38 cellular contexts compared by ENCODE assay signal in the genomic region with DNA sequence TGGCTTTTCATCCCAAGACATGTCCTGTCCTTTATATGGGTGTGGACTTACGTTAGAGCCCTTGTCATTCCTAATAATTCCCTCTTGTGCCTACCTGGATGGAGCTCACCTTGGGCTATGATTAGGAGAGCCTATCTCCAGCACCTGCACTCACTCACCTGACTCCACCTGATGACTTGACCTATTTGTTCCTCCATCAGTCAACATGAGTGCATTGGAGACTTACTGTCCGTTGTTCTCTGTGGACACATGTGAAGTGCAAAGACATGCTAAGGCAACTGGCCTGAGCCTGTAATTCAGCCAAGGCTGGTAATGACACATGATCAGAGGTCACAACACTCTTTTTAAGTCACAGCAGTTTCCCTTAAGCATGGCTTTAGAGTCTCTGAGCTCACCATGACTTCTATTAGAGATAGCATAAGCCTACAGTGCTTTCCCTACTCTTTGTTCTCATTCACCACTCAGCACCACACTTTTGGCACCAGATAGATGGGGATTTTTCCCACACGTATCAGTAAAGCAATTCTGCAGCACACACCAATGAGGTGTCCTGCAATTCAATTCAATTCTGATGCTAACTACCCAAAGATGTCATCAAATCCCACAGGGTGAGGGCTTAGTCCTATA. TPM values are rescaled to one million over a fixed set of nuclear protein-coding genes. Genes with fewer than 3 reads are reported as not detected.
"Had no signal": no experiment of that assay in that cellular context is flagged by ENCODE, and none has a peak within 500 bp of the region (broad histone marks: within the 10 kb centered on the region; RNA-seq: fewer than 3 reads in every experiment).

No MANE protein-coding gene starts in this region.

- H3K27ac ChIP-seq: KMS-11 had no signal

- H3K27me3 ChIP-seq: MG63 had no signal

- H3K9me3 ChIP-seq: MG63 had no signal

- H3K4me3 ChIP-seq: MG63 had no signal

- DNase-seq: Karpas-422, Kasumi-1, KG1, MG63, MM.1S, MV-4-11, NCI-H1048, NCI-H1092, NCI-H1092 treated with DMSO at 0.1 percent for 48 hours, NCI-H1105, NCI-H1105 treated with DMSO at 0.1 percent for 48 hours, NCI-H1417, NCI-H1417 treated with DMSO at 0.1 percent for 48 hours, NCI-H1436, NCI-H1436 treated with DMSO at 0.1 percent for 48 hours, NCI-H146, NCI-H1694, NCI-H1694 treated with DMSO at 0.1 percent for 48 hours, NCI-H187, NCI-H187 treated with DMSO at 0.1 percent for 48 hours, NCI-H1930, NCI-H2029, NCI-H2029 treated with DMSO at 0.1 percent for 48 hours, NCI-H2081, NCI-H2081 treated with DMSO at 0.1 percent for 48 hours, NCI-H2107, NCI-H2171, NCI-H2171 treated with DMSO at 0.1 percent for 48 hours, NCI-H2227 treated with DMSO at 0.1 percent for 48 hours, NCI-H226, NCI-H345, NCI-H446, NCI-H446 treated with DMSO at 0.1 percent for 48 hours, NCI-H510A had no signal

- H3K36me3 ChIP-seq: MG63 had no signal

RNA-seq across cellular contexts. Expression of a gene that starts 9.4 kb away (rescaled TPM):
- total RNA-seq: LHCN-M2, M059J, NCI-H460 had no signal
